1 cellular context compared by ENCODE assay signal in the genomic region with DNA sequence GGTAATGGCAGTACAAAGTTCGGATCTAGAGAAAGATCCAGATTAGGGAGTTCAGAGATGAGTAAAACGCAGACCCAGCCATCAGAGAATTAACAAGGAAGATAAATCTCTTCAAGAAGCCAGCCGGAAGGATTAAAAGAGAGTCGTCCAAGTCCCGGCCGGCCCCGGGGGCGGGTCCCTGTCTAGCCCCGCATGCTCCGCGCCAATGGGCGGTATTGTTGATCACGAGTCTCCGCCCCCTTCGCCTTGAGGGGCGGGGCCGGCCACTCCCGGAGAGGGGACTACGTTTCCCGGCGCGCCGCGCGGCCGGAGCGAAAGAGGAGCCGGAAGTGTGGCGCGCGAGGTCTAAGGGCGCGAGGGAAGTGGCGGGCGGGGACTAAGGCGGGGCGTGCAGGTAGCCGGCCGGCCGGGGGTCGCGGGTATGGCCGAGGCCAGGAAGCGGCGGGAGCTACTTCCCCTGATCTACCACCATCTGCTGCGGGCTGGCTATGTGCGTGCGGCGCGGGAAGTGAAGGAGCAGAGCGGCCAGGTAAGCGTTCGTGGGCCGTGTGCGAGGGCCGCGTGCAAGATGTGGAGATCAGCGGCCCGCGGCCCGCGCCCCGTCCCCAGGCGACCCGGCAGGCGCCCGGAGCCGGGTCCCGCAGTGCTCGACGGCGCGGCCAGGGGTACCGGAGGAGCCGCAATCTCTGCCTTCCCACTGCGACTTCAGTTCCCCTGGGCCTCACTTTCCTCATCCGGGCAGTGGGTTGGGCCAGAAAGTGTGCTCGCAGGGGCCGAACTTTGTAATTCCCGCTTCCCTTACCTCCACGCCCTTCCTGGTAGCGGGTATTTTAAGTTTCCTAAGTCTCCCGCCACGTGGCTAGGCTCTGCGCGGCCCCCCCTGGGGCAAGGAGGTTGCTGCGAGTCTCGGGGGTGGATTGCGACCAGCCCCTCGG.
TF ChIP-seq lines count a peak whose summit lies in the region.

A gene with protein sequence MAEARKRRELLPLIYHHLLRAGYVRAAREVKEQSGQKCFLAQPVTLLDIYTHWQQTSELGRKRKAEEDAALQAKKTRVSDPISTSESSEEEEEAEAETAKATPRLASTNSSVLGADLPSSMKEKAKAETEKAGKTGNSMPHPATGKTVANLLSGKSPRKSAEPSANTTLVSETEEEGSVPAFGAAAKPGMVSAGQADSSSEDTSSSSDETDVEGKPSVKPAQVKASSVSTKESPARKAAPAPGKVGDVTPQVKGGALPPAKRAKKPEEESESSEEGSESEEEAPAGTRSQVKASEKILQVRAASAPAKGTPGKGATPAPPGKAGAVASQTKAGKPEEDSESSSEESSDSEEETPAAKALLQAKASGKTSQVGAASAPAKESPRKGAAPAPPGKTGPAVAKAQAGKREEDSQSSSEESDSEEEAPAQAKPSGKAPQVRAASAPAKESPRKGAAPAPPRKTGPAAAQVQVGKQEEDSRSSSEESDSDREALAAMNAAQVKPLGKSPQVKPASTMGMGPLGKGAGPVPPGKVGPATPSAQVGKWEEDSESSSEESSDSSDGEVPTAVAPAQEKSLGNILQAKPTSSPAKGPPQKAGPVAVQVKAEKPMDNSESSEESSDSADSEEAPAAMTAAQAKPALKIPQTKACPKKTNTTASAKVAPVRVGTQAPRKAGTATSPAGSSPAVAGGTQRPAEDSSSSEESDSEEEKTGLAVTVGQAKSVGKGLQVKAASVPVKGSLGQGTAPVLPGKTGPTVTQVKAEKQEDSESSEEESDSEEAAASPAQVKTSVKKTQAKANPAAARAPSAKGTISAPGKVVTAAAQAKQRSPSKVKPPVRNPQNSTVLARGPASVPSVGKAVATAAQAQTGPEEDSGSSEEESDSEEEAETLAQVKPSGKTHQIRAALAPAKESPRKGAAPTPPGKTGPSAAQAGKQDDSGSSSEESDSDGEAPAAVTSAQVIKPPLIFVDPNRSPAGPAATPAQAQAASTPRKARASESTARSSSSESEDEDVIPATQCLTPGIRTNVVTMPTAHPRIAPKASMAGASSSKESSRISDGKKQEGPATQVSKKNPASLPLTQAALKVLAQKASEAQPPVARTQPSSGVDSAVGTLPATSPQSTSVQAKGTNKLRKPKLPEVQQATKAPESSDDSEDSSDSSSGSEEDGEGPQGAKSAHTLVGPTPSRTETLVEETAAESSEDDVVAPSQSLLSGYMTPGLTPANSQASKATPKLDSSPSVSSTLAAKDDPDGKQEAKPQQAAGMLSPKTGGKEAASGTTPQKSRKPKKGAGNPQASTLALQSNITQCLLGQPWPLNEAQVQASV (N-terminal part only) (plus strand): TSS at position 372 of the 935 bp plus-strand sequence. CDS start 50 bp downstream, at position 422.

TF ChIP-seq in WTC11, 78 proteins besides CTCF, POLR2A, EP300 and RAD21 (continued from another document):
- peak; percentile 59; the same call in 1 of the 2 replicates for TF ChIP-seq SMAD3 (CRISPR knock-in tag; IDR thresholded peaks at IDR 0.05; ENCODE audit: borderline replicate concordance)
- peak; percentile 70; the same call in 1 of the 2 replicates for TF ChIP-seq HMGXB4 (CRISPR knock-in tag; IDR thresholded peaks at IDR 0.05)
- TF ChIP-seq, protein P1, sequence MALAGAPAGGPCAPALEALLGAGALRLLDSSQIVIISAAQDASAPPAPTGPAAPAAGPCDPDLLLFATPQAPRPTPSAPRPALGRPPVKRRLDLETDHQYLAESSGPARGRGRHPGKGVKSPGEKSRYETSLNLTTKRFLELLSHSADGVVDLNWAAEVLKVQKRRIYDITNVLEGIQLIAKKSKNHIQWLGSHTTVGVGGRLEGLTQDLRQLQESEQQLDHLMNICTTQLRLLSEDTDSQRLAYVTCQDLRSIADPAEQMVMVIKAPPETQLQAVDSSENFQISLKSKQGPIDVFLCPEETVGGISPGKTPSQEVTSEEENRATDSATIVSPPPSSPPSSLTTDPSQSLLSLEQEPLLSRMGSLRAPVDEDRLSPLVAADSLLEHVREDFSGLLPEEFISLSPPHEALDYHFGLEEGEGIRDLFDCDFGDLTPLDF (CRISPR knock-in tag; IDR thresholded peaks at IDR 0.05) = peak; percentile 37; the same call in 1 of the 2 replicates
